23 cellular contexts compared by ENCODE assay signal in genomic region chr22:36497910-36498669, GRCh38. TPM values are rescaled to one million over a fixed set of nuclear protein-coding genes. Genes with fewer than 3 reads are reported as not detected.
A peak's percentile ranks its signal among the peaks of the same experiment; 100 is the strongest.
DNase-seq lines count a peak whose midpoint lies in the region; TF ChIP-seq lines count a peak whose summit lies in the region.
"Had no signal": no experiment of that assay in that cellular context is flagged by ENCODE, and none has a peak within 500 bp of the region (broad histone marks: within the 10 kb centered on the region; RNA-seq: fewer than 3 reads in every experiment).

No MANE protein-coding gene starts in this region.

- H2BK15ac ChIP-seq in neuronal stem cell (ENCODE audit: low read length), result no peak overlapping the region

- no peaks in the 10 kb centered on the region for H3K9me2 ChIP-seq in Karpas-422 (replicated peaks; ENCODE audit: insufficient read depth, low read length)

- no peak overlapping the region for H4K91ac ChIP-seq in neuronal stem cell (ENCODE audit: low read depth, low read length, poor library complexity)

- H3K4me1 Mint-ChIP-seq in chondrocyte (ENCODE audit: low read depth), result no peaks in the 10 kb centered on the region
- H3K4me1 Mint-ChIP-seq: CD8-positive, alpha-beta memory T cell had no signal

- H3K4ac ChIP-seq in neuronal stem cell (ENCODE audit: low read length), result no peak overlapping the region

- no CpG with 5 or more reads among the region's 30 CpGs for WGBS in neuronal stem cell (ENCODE audit: extremely low coverage in 2 of 2, insufficient read length in 2 of 2, insufficient replicate concordance in 1 of 2), 2 donors

- H3K27me3 ChIP-seq in OCI-LY3 (ENCODE audit: low read depth, low read length) (no peaks in the 10 kb centered on the region), neuronal stem cell (ENCODE audit: control insufficient read depth in 3 of 3, insufficient read depth in 3 of 3, low read depth in 1 of 3, low read length in 3 of 3) (no peaks in the 10 kb centered on the region), Karpas-422 (ENCODE audit: low read length) (no peaks in the 10 kb centered on the region)
- H3K27me3 ChIP-seq: gastrocnemius medialis, suprapubic skin had no signal

- DNase-seq in chondrocyte (ENCODE audit: low spot score) (no peak), neuronal stem cell (ENCODE audit: low spot score) (no peak), Karpas-422 (no peak), T1000 (lab: John Stamatoyannopoulos, UW) (no peak)
- DNase-seq in NK-92 treated with Interleukin-12 subunit alpha and Interleukin-12 subunit beta, amount 100 ng/mL, for 24 hours (lab: John Stamatoyannopoulos, UW), result no peak
- DNase-seq: activated CD4-positive, alpha-beta T cell treated with anti-CD3 and anti-CD28 coated beads, Interleukin-2, amount 10 ng/mL, durations not matched to agents 24 days and 14 days; activated naive CD4-positive, alpha-beta T cell treated with anti-CD3 and anti-CD28 coated beads, Interleukin-2, amount 50 U/mL, for 16 hours; anterior cingulate cortex; CD8-positive, alpha-beta memory T cell; effector CD8-positive, alpha-beta T cell; gastrocnemius medialis; lower lobe of right lung; NCI-H1417; NCI-H2171; NCI-H69; SHP77; stimulated activated CD4-positive, alpha-beta T cell treated with anti-CD3 and anti-CD28 coated beads, Interleukin-2, amount 100 ng/mL, for 24 hours; T-cell had no signal

- H3K27ac ChIP-seq in OCI-LY3 (ENCODE audit: low read length) (no peak overlapping the region), neuronal stem cell (replicated peaks; ENCODE audit: low read length) (no peak overlapping the region), Karpas-422 (ENCODE audit: low read length) (no peak overlapping the region)
- H3K27ac ChIP-seq: gastrocnemius medialis, lower lobe of right lung, prostate gland, suprapubic skin had no signal

- H3K4me3 ChIP-seq in GM12875 (ENCODE audit: low read depth, low read length) (no peak overlapping the region), OCI-LY3 (ENCODE audit: low read length) (no peak overlapping the region), neuronal stem cell (ENCODE audit: low read length in 2 of 2) (no peak overlapping the region), Karpas-422 (ENCODE audit: low read length) (no peak overlapping the region)
- H3K4me3 ChIP-seq: gastrocnemius medialis, lower lobe of right lung, prostate gland, suprapubic skin had no signal

- TF ChIP-seq CTCF in GM12875 (IDR thresholded peaks at IDR 0.05; ENCODE audit: borderline replicate concordance, insufficient read depth, low read depth, low read length) (0 out of 2 replicates have a peak, but pooled peaks have one; percentile 14), OCI-LY3 (IDR thresholded peaks at IDR 0.05; ENCODE audit: low read depth, low read length) (0 out of 2 replicates have a peak, but pooled peaks have one; percentile 6), chondrocyte (IDR thresholded peaks at IDR 0.05) (peak; percentile 23)

- H3K79me2 ChIP-seq in OCI-LY3 (ENCODE audit: low read length) (no peaks in the 10 kb centered on the region), Karpas-422 (ENCODE audit: low read length) (no peaks in the 10 kb centered on the region)

- H4K8ac ChIP-seq in neuronal stem cell (ENCODE audit: low read depth, low read length), result no peak overlapping the region

- H4K20me1 ChIP-seq in OCI-LY3 (ENCODE audit: insufficient read depth, low read length) (no peaks in the 10 kb centered on the region), Karpas-422 (ENCODE audit: insufficient read depth, low read depth, low read length) (no peaks in the 10 kb centered on the region)

- H3K23ac ChIP-seq in neuronal stem cell (ENCODE audit: low read depth, low read length, poor library complexity), result no peak overlapping the region

- peaks cover 13% of the 10 kb centered on the region for H3K36me3 Mint-ChIP-seq in chondrocyte (ENCODE audit: low read depth)
- H3K36me3 Mint-ChIP-seq: CD8-positive, alpha-beta memory T cell; stimulated activated memory B cell treated with anti-CD40 and anti-IgM and Interleukin-4, amounts not matched to agents 10 μg/mL and 1 μg/mL and 100 μg/mL, for 72 hours had no signal

- no peaks in the 10 kb centered on the region for H3K9me3 Mint-ChIP-seq in chondrocyte (ENCODE audit: low read depth)
- H3K9me3 Mint-ChIP-seq: activated CD4-positive, alpha-beta T cell treated with anti-CD3 and anti-CD28 coated beads, Interleukin-2, amount 10 ng/mL, durations not matched to agents 24 days and 14 days; CD8-positive, alpha-beta memory T cell; stimulated activated memory B cell treated with anti-CD40 and anti-IgM and Interleukin-4, amounts not matched to agents 10 μg/mL and 1 μg/mL and 100 μg/mL, for 72 hours; T-cell had no signal

- no peaks in the 10 kb centered on the region for H3K79me1 ChIP-seq in neuronal stem cell (ENCODE audit: low read depth, low read length)

- H2BK12ac ChIP-seq in neuronal stem cell (ENCODE audit: low read length), result no peak overlapping the region

- no peak overlapping the region for H3K9ac ChIP-seq in OCI-LY3 (ENCODE audit: low read length)
- peak overlapping the region; percentile 57 for H3K9ac ChIP-seq in neuronal stem cell (ENCODE audit: low read depth, low read length, poor library complexity)
- H3K9ac ChIP-seq in Karpas-422 (ENCODE audit: low read length), result no peak overlapping the region

- no peak overlapping the region for H3K14ac ChIP-seq in neuronal stem cell (ENCODE audit: low read length)

- H3K4me2 ChIP-seq in OCI-LY3 (ENCODE audit: low read length) (no peak overlapping the region), neuronal stem cell (ENCODE audit: insufficient read depth, low read length, poor library complexity, severe bottlenecking) (no peak overlapping the region), Karpas-422 (ENCODE audit: low read depth, low read length, poor library complexity, severe bottlenecking) (no peak overlapping the region)

- H3K27ac Mint-ChIP-seq in chondrocyte (ENCODE audit: unreplicated experiment), result no peak overlapping the region
- H3K27ac Mint-ChIP-seq: activated CD4-positive, alpha-beta T cell treated with anti-CD3 and anti-CD28 coated beads, Interleukin-2, amount 10 ng/mL, durations not matched to agents 24 days and 14 days; CD8-positive, alpha-beta memory T cell; stimulated activated memory B cell treated with anti-CD40 and anti-IgM and Interleukin-4, amounts not matched to agents 10 μg/mL and 1 μg/mL and 100 μg/mL, for 72 hours; T-cell had no signal

- H3K9me3 ChIP-seq in OCI-LY3 (ENCODE audit: insufficient read depth, low read length) (no peaks in the 10 kb centered on the region), neuronal stem cell (replicated peaks in 1 of 2; ENCODE audit: control insufficient read depth in 2 of 2, insufficient read depth in 1 of 2, low read depth in 1 of 2, low read length in 2 of 2) (no peaks in the 10 kb centered on the region), Karpas-422 (ENCODE audit: low read length) (no peaks in the 10 kb centered on the region)
- H3K9me3 ChIP-seq: gastrocnemius medialis, lower lobe of right lung, prostate gland, suprapubic skin had no signal

- H2AK5ac ChIP-seq in neuronal stem cell (ENCODE audit: low read depth, low read length), result no peak overlapping the region

- no peak overlapping the region for H2BK5ac ChIP-seq in neuronal stem cell (ENCODE audit: low read length)

- peaks cover 14% of the 10 kb centered on the region for H3K4me1 ChIP-seq in OCI-LY3 (ENCODE audit: low read length)
- no peaks in the 10 kb centered on the region for H3K4me1 ChIP-seq in neuronal stem cell (ENCODE audit: control insufficient read depth in 2 of 2, insufficient read depth in 1 of 2, low read depth in 1 of 2, low read length in 2 of 2)
- peaks cover 14% of the 10 kb centered on the region for H3K4me1 ChIP-seq in Karpas-422 (ENCODE audit: low read length)
- H3K4me1 ChIP-seq: gastrocnemius medialis, prostate gland, suprapubic skin had no signal

- peaks cover 3% of the 10 kb centered on the region for H3K36me3 ChIP-seq in OCI-LY3 (replicated peaks; ENCODE audit: low read depth, low read length)
- peaks cover 22 to 53% of the 10 kb centered on the region in 2 donors for H3K36me3 ChIP-seq in neuronal stem cell (replicated peaks in 1 of 2; ENCODE audit: control insufficient read depth in 2 of 2, insufficient read depth in 2 of 2, low read length in 2 of 2)
- H3K36me3 ChIP-seq in Karpas-422 (ENCODE audit: insufficient read depth, low read length), result no peaks in the 10 kb centered on the region
- H3K36me3 ChIP-seq: prostate gland had no signal

- no peak overlapping the region for H3K4me3 Mint-ChIP-seq in chondrocyte (ENCODE audit: unreplicated experiment)
- H3K4me3 Mint-ChIP-seq: activated CD4-positive, alpha-beta T cell treated with anti-CD3 and anti-CD28 coated beads, Interleukin-2, amount 10 ng/mL, durations not matched to agents 24 days and 14 days; CD8-positive, alpha-beta memory T cell; stimulated activated memory B cell treated with anti-CD40 and anti-IgM and Interleukin-4, amounts not matched to agents 10 μg/mL and 1 μg/mL and 100 μg/mL, for 72 hours; T-cell had no signal

- H3K18ac ChIP-seq in neuronal stem cell (ENCODE audit: low read length), result no peak overlapping the region

- no peaks in the 10 kb centered on the region for H3K27me3 Mint-ChIP-seq in chondrocyte (ENCODE audit: low read depth)
- H3K27me3 Mint-ChIP-seq: activated CD4-positive, alpha-beta T cell treated with anti-CD3 and anti-CD28 coated beads, Interleukin-2, amount 10 ng/mL, durations not matched to agents 24 days and 14 days; CD8-positive, alpha-beta memory T cell; stimulated activated memory B cell treated with anti-CD40 and anti-IgM and Interleukin-4, amounts not matched to agents 10 μg/mL and 1 μg/mL and 100 μg/mL, for 72 hours; T-cell had no signal

- no peak overlapping the region for H2BK120ac ChIP-seq in neuronal stem cell (ENCODE audit: low read depth, low read length)

- no peak overlapping the region for H2AFZ ChIP-seq in OCI-LY3 (ENCODE audit: low read depth, low read length)
- H2AFZ ChIP-seq in neuronal stem cell (ENCODE audit: low read length), result peak overlapping the region; percentile 16
- no peak overlapping the region for H2AFZ ChIP-seq in Karpas-422 (ENCODE audit: low read length)

RNA-seq across cellular contexts. Expression of gene FOXRED2, which starts 8.8 kb away (rescaled TPM):
- 21.0 to 23.1 TPM (median 23.0 TPM) in 3 replicates for total RNA-seq in chondrocyte
- polyA plus RNA-seq in neuronal stem cell (2013, experiment 1 of 2), result 10.2 TPM
- polyA plus RNA-seq in neuronal stem cell (2013, experiment 2 of 2), result 10.4 TPM
- total RNA-seq in Karpas-422 (2014; rRNA removed; shearing (Covaris generic); ENCODE audit: low replicate concordance), result 4.8 and 9.9 TPM in 2 replicates

RNA-seq across cellular contexts. Expression of gene TXN2, which starts 16.6 kb away (rescaled TPM):
- 45.7 to 54.9 TPM (median 48.5 TPM) in 3 replicates for total RNA-seq in chondrocyte
- 68.5 TPM for polyA plus RNA-seq in neuronal stem cell (2013, experiment 1 of 2)
- 67.9 TPM for polyA plus RNA-seq in neuronal stem cell (2013, experiment 2 of 2)
- 26.7 and 45.4 TPM in 2 replicates for total RNA-seq in Karpas-422 (2014; rRNA removed; shearing (Covaris generic); ENCODE audit: low replicate concordance)

RNA-seq across cellular contexts. Expression of gene EIF3D, which starts 30.9 kb away (rescaled TPM):
- total RNA-seq in chondrocyte, result 80.5 to 97.8 TPM (median 96.1 TPM) in 3 replicates
- polyA plus RNA-seq in neuronal stem cell (2013, experiment 1 of 2), result 145 TPM
- polyA plus RNA-seq in neuronal stem cell (2013, experiment 2 of 2), result 142 TPM
- total RNA-seq in Karpas-422 (2014; rRNA removed; shearing (Covaris generic); ENCODE audit: low replicate concordance), result 481 and 566 TPM in 2 replicates
